Comparison of ENCODE assay signal across 8 cellular contexts in genomic region chr10:86536294-86536861, GRCh38. TPM values are rescaled to one million over a fixed set of nuclear protein-coding genes. Genes with fewer than 3 reads are reported as not detected.
A peak's percentile ranks its signal among the peaks of the same experiment; 100 is the strongest.
DNase-seq lines count a peak whose midpoint lies in the region; ATAC-seq and TF ChIP-seq lines count a peak whose summit lies in the region.

No MANE protein-coding gene starts in this region.

- DNase-seq in right cardiac atrium (peak in 2 of 3 donors; percentile 59 to 65), right atrium auricular region (ENCODE audit: low spot score) (no peak), NCI-H2081 (lab: John Stamatoyannopoulos, UW) (no peak)
- peak; percentile 9 for DNase-seq in activated naive CD8-positive, alpha-beta T cell treated with anti-CD3 and anti-CD28 coated beads, Interleukin-2, amount 50 U/mL, for 16 hours (ENCODE audit: low read depth, low spot score)

- H3K9me3 ChIP-seq in right cardiac atrium (ENCODE audit: control insufficient read depth, low read length) (no peaks in the 10 kb centered on the region), right atrium auricular region (no peaks in the 10 kb centered on the region), neutrophil (no peaks in the 10 kb centered on the region)

- H3K4me3 ChIP-seq in right cardiac atrium (ENCODE audit: low read length) (no peak overlapping the region), right atrium auricular region (peak overlapping the region in 1 of 2 donors; percentile 50), neutrophil (ENCODE audit: low read depth in 1 of 2, low read length in 1 of 2) (peak overlapping the region; percentile 64 to 66)

- ATAC-seq in right cardiac atrium, result peak; percentile 16 to 29
- ATAC-seq in GM21576 (IDR thresholded peaks at IDR 0.05; ENCODE audit: unreplicated experiment), result no peak
- ATAC-seq in GM18868 (IDR thresholded peaks at IDR 0.05; ENCODE audit: unreplicated experiment), result no peak
- ATAC-seq in GM18907 (IDR thresholded peaks at IDR 0.05; ENCODE audit: unreplicated experiment), result no peak

- H3K27ac ChIP-seq in right cardiac atrium (ENCODE audit: low read length) (no peak overlapping the region), right atrium auricular region (no peak overlapping the region), neutrophil (no peak overlapping the region)

- TF ChIP-seq CTCF in right atrium auricular region (IDR thresholded peaks at IDR 0.05), result no peak
- TF ChIP-seq CTCF in neutrophil (IDR thresholded peaks at IDR 0.05), result no peak

- intact Hi-C loops in right cardiac atrium (cut with DNase I), result no loop called here

- H3K4me1 ChIP-seq in right cardiac atrium (ENCODE audit: control insufficient read depth, insufficient read depth, low read length) (peaks cover 2% of the 10 kb centered on the region), right atrium auricular region (peaks cover 0 to 15% of the 10 kb centered on the region in 2 donors), neutrophil (ENCODE audit: control insufficient read depth in 1 of 2, insufficient read depth in 1 of 2, low read depth in 1 of 2, low read length in 1 of 2) (peaks cover 12 to 13% of the 10 kb centered on the region in 2 experiments)

- WGBS in right cardiac atrium, result 27% methylated on average over 40 of the region's 40 CpGs

- H3K27me3 ChIP-seq in right cardiac atrium (ENCODE audit: control insufficient read depth, insufficient read depth), result no peaks in the 10 kb centered on the region
- H3K27me3 ChIP-seq in right atrium auricular region, result no peaks in the 10 kb centered on the region
- peaks cover 44% of the 10 kb centered on the region for H3K27me3 ChIP-seq in neutrophil

- no peaks in the 10 kb centered on the region for H3K36me3 ChIP-seq in right atrium auricular region
- H3K36me3 ChIP-seq in neutrophil, result no peaks in the 10 kb centered on the region

RNA-seq across cellular contexts. Expression of gene WAPL, which starts 14.8 kb away (rescaled TPM):
- 10 to 100 TPM; 21.9 to 26.7 (median 22.9) TPM for total RNA-seq in right cardiac atrium
- 10.9 TPM for polyA plus RNA-seq in right cardiac atrium
- total RNA-seq in right atrium auricular region, result 10 to 100 TPM; 19.5 to 20.2 TPM

Comparison
In these comparisons a context has a peak if more than half of its experiments do, and no peak if none do; other contexts are left out.
1. DNase-seq: peak in right cardiac atrium (2 of 3) and activated naive CD8-positive, alpha-beta T cell treated with anti-CD3 and anti-CD28 coated beads, Interleukin-2, amount 50 U/mL, for 16 hours (single experiment); none in right atrium auricular region (single experiment) and NCI-H2081 (0 of 2).
2. ATAC-seq: peak in right cardiac atrium (2 of 2); none in GM21576 (single experiment), GM18868 (single experiment) and GM18907 (single experiment).